In genomic region chrX:39726810-39727209, GRCh38 we compare ENCODE assay signal across 1 cellular context.
TF ChIP-seq lines count a peak whose summit lies in the region.

No MANE protein-coding gene starts in this region.

TF ChIP-seq in HepG2, 621 proteins besides CTCF, POLR2A, EP300 and RAD21 (continued from another document):
- no peak for TF ChIP-seq SNAI1 (CRISPR knock-in tag; IDR thresholded peaks at IDR 0.05; ENCODE audit: borderline replicate concordance)
- no peak for TF ChIP-seq CBFB (CRISPR knock-in tag; IDR thresholded peaks at IDR 0.05)
- no peak for TF ChIP-seq ZNF749 (CRISPR knock-in tag; IDR thresholded peaks at IDR 0.05; ENCODE audit: borderline replicate concordance)
- TF ChIP-seq, protein P1, sequence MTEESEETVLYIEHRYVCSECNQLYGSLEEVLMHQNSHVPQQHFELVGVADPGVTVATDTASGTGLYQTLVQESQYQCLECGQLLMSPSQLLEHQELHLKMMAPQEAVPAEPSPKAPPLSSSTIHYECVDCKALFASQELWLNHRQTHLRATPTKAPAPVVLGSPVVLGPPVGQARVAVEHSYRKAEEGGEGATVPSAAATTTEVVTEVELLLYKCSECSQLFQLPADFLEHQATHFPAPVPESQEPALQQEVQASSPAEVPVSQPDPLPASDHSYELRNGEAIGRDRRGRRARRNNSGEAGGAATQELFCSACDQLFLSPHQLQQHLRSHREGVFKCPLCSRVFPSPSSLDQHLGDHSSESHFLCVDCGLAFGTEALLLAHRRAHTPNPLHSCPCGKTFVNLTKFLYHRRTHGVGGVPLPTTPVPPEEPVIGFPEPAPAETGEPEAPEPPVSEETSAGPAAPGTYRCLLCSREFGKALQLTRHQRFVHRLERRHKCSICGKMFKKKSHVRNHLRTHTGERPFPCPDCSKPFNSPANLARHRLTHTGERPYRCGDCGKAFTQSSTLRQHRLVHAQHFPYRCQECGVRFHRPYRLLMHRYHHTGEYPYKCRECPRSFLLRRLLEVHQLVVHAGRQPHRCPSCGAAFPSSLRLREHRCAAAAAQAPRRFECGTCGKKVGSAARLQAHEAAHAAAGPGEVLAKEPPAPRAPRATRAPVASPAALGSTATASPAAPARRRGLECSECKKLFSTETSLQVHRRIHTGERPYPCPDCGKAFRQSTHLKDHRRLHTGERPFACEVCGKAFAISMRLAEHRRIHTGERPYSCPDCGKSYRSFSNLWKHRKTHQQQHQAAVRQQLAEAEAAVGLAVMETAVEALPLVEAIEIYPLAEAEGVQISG (CRISPR knock-in tag; IDR thresholded peaks at IDR 0.05), result no peak
- TF ChIP-seq, protein P2, sequence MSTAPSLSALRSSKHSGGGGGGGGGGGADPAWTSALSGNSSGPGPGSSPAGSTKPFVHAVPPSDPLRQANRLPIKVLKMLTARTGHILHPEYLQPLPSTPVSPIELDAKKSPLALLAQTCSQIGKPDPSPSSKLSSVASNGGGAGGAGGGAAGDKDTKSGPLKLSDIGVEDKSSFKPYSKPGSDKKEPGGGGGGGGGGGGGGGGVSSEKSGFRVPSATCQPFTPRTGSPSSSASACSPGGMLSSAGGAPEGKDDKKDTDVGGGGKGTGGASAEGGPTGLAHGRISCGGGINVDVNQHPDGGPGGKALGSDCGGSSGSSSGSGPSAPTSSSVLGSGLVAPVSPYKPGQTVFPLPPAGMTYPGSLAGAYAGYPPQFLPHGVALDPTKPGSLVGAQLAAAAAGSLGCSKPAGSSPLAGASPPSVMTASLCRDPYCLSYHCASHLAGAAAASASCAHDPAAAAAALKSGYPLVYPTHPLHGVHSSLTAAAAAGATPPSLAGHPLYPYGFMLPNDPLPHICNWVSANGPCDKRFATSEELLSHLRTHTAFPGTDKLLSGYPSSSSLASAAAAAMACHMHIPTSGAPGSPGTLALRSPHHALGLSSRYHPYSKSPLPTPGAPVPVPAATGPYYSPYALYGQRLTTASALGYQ (CRISPR knock-in tag; IDR thresholded peaks at IDR 0.05), result no peak
- TF ChIP-seq MAFG (CRISPR knock-in tag; IDR thresholded peaks at IDR 0.05), result no peak
- TF ChIP-seq MZF1 (CRISPR knock-in tag; IDR thresholded peaks at IDR 0.05; ENCODE audit: borderline replicate concordance), result no peak
